23 cellular contexts compared by ENCODE assay signal in genomic region chr2:17910971-17911370, GRCh38. TPM values are rescaled to one million over a fixed set of nuclear protein-coding genes. Genes with fewer than 3 reads are reported as not detected.
DNase-seq lines count a peak whose midpoint lies in the region; ATAC-seq and TF ChIP-seq lines count a peak whose summit lies in the region.
"Had no signal": no experiment of that assay in that cellular context is flagged by ENCODE, and none has a peak within 500 bp of the region (broad histone marks: within the 10 kb centered on the region; RNA-seq: fewer than 3 reads in every experiment).

No MANE protein-coding gene starts in this region.

- peak overlapping the region; percentile 40; the same call in 1 of the 2 replicates for H2AFZ ChIP-seq in Karpas-422 (ENCODE audit: low read length)

- peak overlapping the region; percentile 40; the same call in 1 of the 2 replicates for H3K27ac ChIP-seq in BLaER1
- peak overlapping the region; percentile 81 for H3K27ac ChIP-seq in Karpas-422 (ENCODE audit: low read length)
- H3K27ac ChIP-seq in WERI-Rb-1: no peak overlapping the region
- H3K27ac ChIP-seq: 22Rv1, A549, C4-2B had no signal

- no peak for TF ChIP-seq CTCF in WERI-Rb-1 (IDR thresholded peaks at IDR 0.05; ENCODE audit: low read depth, low read length)

- H3K4me3 ChIP-seq in BLaER1 (no peak overlapping the region), Karpas-422 (ENCODE audit: low read length) (no peak overlapping the region), WERI-Rb-1 (ENCODE audit: low read depth, low read length) (no peak overlapping the region)
- H3K4me3 ChIP-seq: A549, GM12878 had no signal

- no peak overlapping the region for H3K9ac ChIP-seq in BLaER1
- no peak overlapping the region for H3K9ac ChIP-seq in Karpas-422 (ENCODE audit: low read length)

- H3K36me3 ChIP-seq in BLaER1 (no peaks in the 10 kb centered on the region), Karpas-422 (ENCODE audit: insufficient read depth, low read length) (no peaks in the 10 kb centered on the region), WERI-Rb-1 (no peaks in the 10 kb centered on the region)

- no peaks in the 10 kb centered on the region for H3K79me2 ChIP-seq in Karpas-422 (ENCODE audit: low read length)

- H3K9me3 ChIP-seq in BLaER1 (peaks cover 15% of the 10 kb centered on the region; the same call in 1 of the 2 replicates), Karpas-422 (ENCODE audit: low read length) (no peaks in the 10 kb centered on the region), WERI-Rb-1 (ENCODE audit: severe bottlenecking) (peaks cover 10% of the 10 kb centered on the region)
- H3K9me3 ChIP-seq: A549 had no signal

- DNase-seq in Karpas-422: peak; percentile 39
- DNase-seq in left colon: no peak
- no peak for DNase-seq in CD1c-positive myeloid dendritic cell (ENCODE audit: extremely low spot score)
- DNase-seq in WERI-Rb-1: no peak
- no peak for DNase-seq in activated CD4-positive, alpha-beta T cell treated with anti-CD3 and anti-CD28 coated beads, Interleukin-2, amount 50 U/mL, for 1 hour
- DNase-seq: AML-193; CD4-positive, alpha-beta memory T cell; CD4-positive, CD25-positive, alpha-beta regulatory T cell; CD8-positive, alpha-beta memory T cell; COR-L47; DMS 273 treated with DMSO at 0.1 percent for 48 hours; DMS153; DMS53; DMS79; DND-41; EL; GDM1 had no signal

- H3K4me2 ChIP-seq in BLaER1 (peak overlapping the region; percentile 82), Karpas-422 (ENCODE audit: low read depth, low read length, poor library complexity, severe bottlenecking) (peak overlapping the region; percentile 70)
- H3K4me2 ChIP-seq: A549 had no signal

- peak; percentile 83 for ATAC-seq in left colon
- ATAC-seq: A549, GM12878 had no signal

- H3K9me2 ChIP-seq in Karpas-422 (replicated peaks; ENCODE audit: insufficient read depth, low read length): no peaks in the 10 kb centered on the region

- no peaks in the 10 kb centered on the region for H3K27me3 ChIP-seq in BLaER1
- no peaks in the 10 kb centered on the region for H3K27me3 ChIP-seq in Karpas-422 (ENCODE audit: low read length)
- no peaks in the 10 kb centered on the region for H3K27me3 ChIP-seq in WERI-Rb-1 (ENCODE audit: insufficient read depth, low read depth, severe bottlenecking)

- intact Hi-C loops in left colon (cut with DNase I, micrococcal nuclease): no loop called here

- H3K4me1 ChIP-seq in BLaER1: peaks cover 52% of the 10 kb centered on the region
- peaks cover 45% of the 10 kb centered on the region for H3K4me1 ChIP-seq in Karpas-422 (ENCODE audit: low read length)
- H3K4me1 ChIP-seq: A549 had no signal

- H4K20me1 ChIP-seq in BLaER1 (no peaks in the 10 kb centered on the region), Karpas-422 (ENCODE audit: insufficient read depth, low read depth, low read length) (no peaks in the 10 kb centered on the region)

RNA-seq across cellular contexts. Expression of gene KCNS3, which starts 32.5 kb away (rescaled TPM):
- 1.5 and 2.5 TPM in 2 replicates for total RNA-seq in Karpas-422 (2014; rRNA removed; shearing (Covaris generic); ENCODE audit: low replicate concordance)
- 10 to 100 TPM; 19.0 to 21.2 TPM for total RNA-seq in left colon
- total RNA-seq: CD4-positive, alpha-beta memory T cell; CD4-positive, CD25-positive, alpha-beta regulatory T cell; CD8-positive, alpha-beta memory T cell; G401; GM12878 had no signal
